ENCODE assay signal across 8 cellular contexts in genomic region chr3:128725932-128726690, GRCh38. TPM values are rescaled to one million over a fixed set of nuclear protein-coding genes. Genes with fewer than 3 reads are reported as not detected.
DNase-seq lines count a peak whose midpoint lies in the region; TF ChIP-seq lines count a peak whose summit lies in the region.

TSS of gene RAB7A (plus strand) at chr3:128726183. CDS start at chr3:128795368, 69,185 bp downstream.

- peak within 1 kb of the TSS; percentile 85 to 97 (median 95) for H3K27ac Mint-ChIP-seq in nephron
- peak within 1 kb of the TSS; percentile 90 for H3K27ac Mint-ChIP-seq in stimulated activated naive CD8-positive, alpha-beta T cell treated with anti-CD3 and anti-CD28 coated beads, Interleukin-15, Interleukin-2, amounts not matched to agents 100 ng/mL and 50 ng/mL, for 24 hours

- H3K4me3 Mint-ChIP-seq in nephron = peak within 1 kb of the TSS; percentile 94 to 99 (median 95)
- peak within 1 kb of the TSS; percentile 93 for H3K4me3 Mint-ChIP-seq in stimulated activated naive CD8-positive, alpha-beta T cell treated with anti-CD3 and anti-CD28 coated beads, Interleukin-15, Interleukin-2, amounts not matched to agents 100 ng/mL and 50 ng/mL, for 24 hours

- DNase-seq in ELF-1 (ENCODE audit: low read depth, low spot score) (peak; percentile 98), H7 (peak; percentile 96), M059J (ENCODE audit: low read depth) (peak; percentile 99), SHP77 (lab: John Stamatoyannopoulos, UW) (peak; percentile 93 to 96), fibroblast of pulmonary artery (ENCODE audit: low read depth) (peak; percentile 99)
- peak; percentile 95 for DNase-seq in activated effector memory CD4-positive, alpha-beta T cell treated with Interleukin-2 at 50 U/mL for 16 hours

- H3K4me3 ChIP-seq in H7 (ENCODE audit: insufficient read depth, low read depth, low read length) = peak within 1 kb of the TSS; percentile 93
- H3K4me3 ChIP-seq in fibroblast of pulmonary artery (replicated peaks; ENCODE audit: low read depth, low read length) = peak within 1 kb of the TSS; percentile 90

- no peaks in the 10 kb centered on the region for H3K36me3 ChIP-seq in H7 (replicated peaks; ENCODE audit: control insufficient read depth, insufficient read depth, low read length)

- H3K27me3 ChIP-seq in H7 (ENCODE audit: control insufficient read depth, insufficient read depth, low read length) = no peaks in the 10 kb centered on the region

- TF ChIP-seq CTCF in fibroblast of pulmonary artery (IDR thresholded peaks at IDR 0.05; ENCODE audit: low read length, missing control alignments) (no peak), nephron (IDR thresholded peaks at IDR 0.05; ENCODE audit: unreplicated experiment in 3 of 3) (no peak)

- peaks cover 3% of the 10 kb centered on the region for H3K27me3 Mint-ChIP-seq in nephron (ENCODE audit: low read depth)
- peaks cover 3% of the 10 kb centered on the region for H3K27me3 Mint-ChIP-seq in stimulated activated naive CD8-positive, alpha-beta T cell treated with anti-CD3 and anti-CD28 coated beads, Interleukin-15, Interleukin-2, amounts not matched to agents 100 ng/mL and 50 ng/mL, for 24 hours

- H3K4me1 Mint-ChIP-seq in nephron = peaks cover 37% of the 10 kb centered on the region
- peaks cover 56% of the 10 kb centered on the region for H3K4me1 Mint-ChIP-seq in stimulated activated naive CD8-positive, alpha-beta T cell treated with anti-CD3 and anti-CD28 coated beads, Interleukin-15, Interleukin-2, amounts not matched to agents 100 ng/mL and 50 ng/mL, for 24 hours (ENCODE audit: low read depth)

- H3K36me3 Mint-ChIP-seq in nephron (ENCODE audit: low read depth) = peaks cover 6% of the 10 kb centered on the region
- peaks cover 36% of the 10 kb centered on the region for H3K36me3 Mint-ChIP-seq in stimulated activated naive CD8-positive, alpha-beta T cell treated with anti-CD3 and anti-CD28 coated beads, Interleukin-15, Interleukin-2, amounts not matched to agents 100 ng/mL and 50 ng/mL, for 24 hours (ENCODE audit: low read depth)

- no peaks in the 10 kb centered on the region for H3K9me3 Mint-ChIP-seq in nephron
- peaks cover 6% of the 10 kb centered on the region for H3K9me3 Mint-ChIP-seq in stimulated activated naive CD8-positive, alpha-beta T cell treated with anti-CD3 and anti-CD28 coated beads, Interleukin-15, Interleukin-2, amounts not matched to agents 100 ng/mL and 50 ng/mL, for 24 hours

RNA-seq across cellular contexts. Expression of gene RAB7A, which starts in this region (rescaled TPM):
- 40.6 and 50.0 TPM in 2 replicates for total RNA-seq in H7 (2014; rRNA removed; shearing (Covaris generic))
- 109 and 116 TPM in 2 replicates for total RNA-seq in M059J (2014; rRNA removed; shearing (Covaris generic))

Comparison
In these comparisons a context has a peak if more than half of its experiments do, and no peak if none do; other contexts are left out.
1. Peak in every context shown above with its lines: DNase-seq and H3K4me3 ChIP-seq.